ENCODE assay signal across 7 cellular contexts in the genomic region with DNA sequence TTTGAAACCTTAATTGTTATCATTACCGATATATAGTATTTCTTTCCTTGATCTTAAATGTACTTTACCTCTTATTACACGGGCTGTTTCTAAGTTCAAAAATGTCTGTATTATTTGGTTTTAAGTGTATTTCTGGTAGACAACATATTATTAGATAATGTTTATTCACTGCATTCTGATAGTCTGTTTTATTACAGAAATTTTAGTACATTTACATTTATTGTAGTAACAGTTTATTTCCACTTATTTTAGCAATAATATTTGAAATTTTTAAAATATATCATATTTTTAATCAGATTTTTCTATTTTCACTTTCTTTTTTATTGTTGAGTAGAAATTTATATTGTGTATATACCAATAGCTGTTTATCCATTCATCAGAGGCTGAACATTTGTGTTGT.
"Had no signal": no experiment of that assay in that cellular context is flagged by ENCODE, and none has a peak within 500 bp of the region (broad histone marks: within the 10 kb centered on the region; RNA-seq: fewer than 3 reads in every experiment).

No MANE protein-coding gene starts in this region.

- FAIRE-seq: GM12878, GM12891, GM12892, GM18507, GM19239 had no signal

- ATAC-seq: GM12878 had no signal

- DNase-seq: GDM1, GF-D8 had no signal

- H3K4me3 ChIP-seq: GM12878 had no signal
